18 cellular contexts compared by ENCODE assay signal in genomic region chr14:55975281-55975905, GRCh38.
A peak's percentile ranks its signal among the peaks of the same experiment; 100 is the strongest.
DNase-seq lines count a peak whose midpoint lies in the region; ATAC-seq, FAIRE-seq and TF ChIP-seq lines count a peak whose summit lies in the region.
"Had no signal": no experiment of that assay in that cellular context is flagged by ENCODE, and none has a peak within 500 bp of the region (broad histone marks: within the 10 kb centered on the region; RNA-seq: fewer than 3 reads in every experiment).

No MANE protein-coding gene starts in this region.

- H3K9me3 ChIP-seq in liver (ENCODE audit: control insufficient read depth in 4 of 4, low read length in 3 of 4), result no peaks in the 10 kb centered on the region
- no peaks in the 10 kb centered on the region for H3K9me3 ChIP-seq in HepG2 (ENCODE audit: low read length)

- no peak for FAIRE-seq in HepG2 (lab: Jason Lieb, UNC)
- FAIRE-seq: G401.6 had no signal

- H3K27ac Mint-ChIP-seq in neural crest cell (ENCODE audit: unreplicated experiment), result peak overlapping the region; percentile 39
- H3K27ac Mint-ChIP-seq: H9 had no signal

- H3K4me1 ChIP-seq in liver (ENCODE audit: control insufficient read depth in 4 of 4, insufficient read depth in 4 of 4, low read length in 3 of 4) (peaks cover 0 to 4% (median 0%) of the 10 kb centered on the region in 4 donors), HepG2 (ENCODE audit: insufficient read depth, low read length) (no peaks in the 10 kb centered on the region)

- DNase-seq in HepG2 (ENCODE audit: low spot score) (no peak), kidney epithelial cell (ENCODE audit: low read depth) (peak; percentile 61), neural crest cell (ENCODE audit: low read depth, low spot score) (no peak), activated T-cell treated with anti-CD3 and anti-CD28 coated beads for 4 hours (no peak), OCI-M2 (lab: John Stamatoyannopoulos, UW; ENCODE audit: unreplicated experiment) (no peak), NCI-H82 treated with DMSO at 0.1 percent for 48 hours (lab: John Stamatoyannopoulos, UW; ENCODE audit: unreplicated experiment) (no peak)
- DNase-seq in activated CD4-positive, alpha-beta T cell treated with anti-CD3 and anti-CD28 coated beads for 4 hours, result no peak
- DNase-seq: AML-193, H9, IMR-90, Karpas-422, NCI-H1417 treated with DMSO at 0.1 percent for 48 hours, NCI-H2171 treated with DMSO at 0.1 percent for 48 hours, NCI-H446 treated with DMSO at 0.1 percent for 48 hours, SHP77 had no signal

- H3K9ac ChIP-seq in liver (ENCODE audit: low read depth in 1 of 2, low read length in 2 of 2) (no peak overlapping the region), HepG2 (ENCODE audit: insufficient read depth, low read depth, low read length) (no peak overlapping the region)

- TF ChIP-seq EP300 in HepG2 (IDR thresholded peaks at IDR 0.05; ENCODE audit: low read depth in 2 of 2, low read length in 2 of 2) (no peak), HepG2 (CRISPR knock-in tag; IDR thresholded peaks at IDR 0.05; ENCODE audit: borderline replicate concordance) (no peak)

- POLR2A ChIA-PET in HepG2 (lab: Yijun Ruan, JAX), result no interaction called here

- H3K36me3 ChIP-seq in liver (ENCODE audit: control insufficient read depth in 4 of 4, insufficient read depth in 3 of 4, low read depth in 1 of 4, low read length in 3 of 4), result no peaks in the 10 kb centered on the region
- no peaks in the 10 kb centered on the region for H3K36me3 ChIP-seq in HepG2 (replicated peaks in 1 of 2; ENCODE audit: control insufficient read depth in 1 of 2, insufficient read depth in 2 of 2, low read length in 2 of 2)
- H3K36me3 ChIP-seq in kidney epithelial cell (ENCODE audit: control insufficient read depth, insufficient read depth, low read length), result no peaks in the 10 kb centered on the region

- TF ChIP-seq CTCF in liver (IDR thresholded peaks at IDR 0.05; ENCODE audit: low read depth, low read length, missing input control) (no peak), HepG2 (CRISPR knock-in tag; IDR thresholded peaks at IDR 0.05) (no peak), kidney epithelial cell (IDR thresholded peaks at IDR 0.05; ENCODE audit: insufficient read depth, low read length, poor library complexity, severe bottlenecking) (no peak), neural crest cell (conservative IDR thresholded peaks at IDR 0.05) (no peak)

- H2AFZ ChIP-seq in HepG2 (ENCODE audit: low read length), result no peak overlapping the region

- peaks cover 3% of the 10 kb centered on the region for H3K9me3 Mint-ChIP-seq in neural crest cell

- no peak overlapping the region for H3K4me3 ChIP-seq in liver (ENCODE audit: low read depth in 1 of 3, low read length in 3 of 3)
- H3K4me3 ChIP-seq in HepG2 (replicated peaks in 1 of 3; ENCODE audit: insufficient read depth in 1 of 3, low read depth in 2 of 3, low read length in 3 of 3), result no peak overlapping the region
- no peak overlapping the region for H3K4me3 ChIP-seq in kidney epithelial cell (ENCODE audit: low read depth, low read length)

- no peak for TF ChIP-seq RAD21 in liver (IDR thresholded peaks at IDR 0.05)
- TF ChIP-seq RAD21 in HepG2 (CRISPR knock-in tag; IDR thresholded peaks at IDR 0.05), result no peak

- 77% methylated on average over 4 of the region's 4 CpGs for WGBS in liver
- WGBS in HepG2 (ENCODE audit: low lambda C conversion rate), result 49% methylated on average over 3 of the region's 4 CpGs

- H3K27me3 ChIP-seq in liver (ENCODE audit: control insufficient read depth in 4 of 4, insufficient read depth in 4 of 4, low read length in 3 of 4) (no peaks in the 10 kb centered on the region), HepG2 (ENCODE audit: control insufficient read depth in 1 of 2, insufficient read depth in 2 of 2, low read length in 2 of 2) (no peaks in the 10 kb centered on the region), kidney epithelial cell (ENCODE audit: control insufficient read depth, insufficient read depth, low read length) (no peaks in the 10 kb centered on the region)

- no peak for TF ChIP-seq POLR2A in HepG2 (IDR thresholded peaks at IDR 0.05; ENCODE audit: insufficient read depth in 1 of 2, low read depth in 2 of 2, low read length in 2 of 2)

- no peaks in the 10 kb centered on the region for H3K27me3 Mint-ChIP-seq in neural crest cell (ENCODE audit: low read depth)

- in situ Hi-C loops in HepG2 (cut with HindIII; ENCODE audit: extremely low pct_ligation_motif_present, low pct_unique_long_range_greater_than_20kb), result no loop called here

- no peaks in the 10 kb centered on the region for H4K20me1 ChIP-seq in HepG2 (ENCODE audit: insufficient read depth, low read length)

- no peak for ATAC-seq in HepG2

- no peak overlapping the region for H3K27ac ChIP-seq in liver (ENCODE audit: low read depth in 1 of 2, low read length in 2 of 2)
- H3K27ac ChIP-seq in HepG2 (ENCODE audit: extremely low read length, insufficient read depth, low read length), result no peak overlapping the region
- H3K27ac ChIP-seq: 22Rv1 had no signal

- no peak overlapping the region for H3K4me3 Mint-ChIP-seq in neural crest cell
- H3K4me3 Mint-ChIP-seq: H9 had no signal

- intact Hi-C loops in HepG2 (cut with micrococcal nuclease; ENCODE audit: unreplicated experiment), result no loop called here

- H3K4me2 ChIP-seq in HepG2 (ENCODE audit: low read depth, low read length), result no peak overlapping the region

- CTCF ChIA-PET in HepG2 (lab: Yijun Ruan, JAX; ENCODE audit: low intra/inter-chr PET ratio, low total read pairs), result no interaction called here

- BruUV-seq in HepG2 (replicated peaks; lab: Mats Ljungman, UMichigan), result no TSS peak

- peaks cover 2% of the 10 kb centered on the region for H3K36me3 Mint-ChIP-seq in neural crest cell (ENCODE audit: low read depth)

- H3K4me1 Mint-ChIP-seq in neural crest cell, result peaks cover 21% of the 10 kb centered on the region

- no peaks in the 10 kb centered on the region for H3K79me2 ChIP-seq in HepG2 (ENCODE audit: insufficient read depth, low read length)

TF ChIP-seq in liver, 16 proteins besides CTCF, POLR2A, EP300 and RAD21:
- TF ChIP-seq SP1 (IDR thresholded peaks at IDR 0.05) (no peak), YY1 (IDR thresholded peaks at IDR 0.05) (no peak), GABPA (IDR thresholded peaks at IDR 0.05 in 1 of 2, conservative IDR thresholded peaks at IDR 0.05 in 1 of 2) (no peak), TAF1 (conservative IDR thresholded peaks at IDR 0.05) (no peak), ZBTB33 (IDR thresholded peaks at IDR 0.05) (no peak), NR2F2 (IDR thresholded peaks at IDR 0.05) (peak; percentile 62)

TF ChIP-seq in HepG2, 621 proteins besides CTCF, POLR2A, EP300 and RAD21 (continues in another document):
- TF ChIP-seq ZNF18 (CRISPR knock-in tag; IDR thresholded peaks at IDR 0.05; ENCODE audit: insufficient replicate concordance) (no peak), AGO1 (IDR thresholded peaks at IDR 0.05; ENCODE audit: low read depth, low read length, poor library complexity, severe bottlenecking) (no peak), MTA1 (CRISPR knock-in tag; IDR thresholded peaks at IDR 0.05; ENCODE audit: borderline replicate concordance) (no peak), ARID4A (CRISPR knock-in tag; IDR thresholded peaks at IDR 0.05; ENCODE audit: borderline replicate concordance) (no peak)
